Comparison of ENCODE assay signal across 8 cellular contexts in the genomic region with DNA sequence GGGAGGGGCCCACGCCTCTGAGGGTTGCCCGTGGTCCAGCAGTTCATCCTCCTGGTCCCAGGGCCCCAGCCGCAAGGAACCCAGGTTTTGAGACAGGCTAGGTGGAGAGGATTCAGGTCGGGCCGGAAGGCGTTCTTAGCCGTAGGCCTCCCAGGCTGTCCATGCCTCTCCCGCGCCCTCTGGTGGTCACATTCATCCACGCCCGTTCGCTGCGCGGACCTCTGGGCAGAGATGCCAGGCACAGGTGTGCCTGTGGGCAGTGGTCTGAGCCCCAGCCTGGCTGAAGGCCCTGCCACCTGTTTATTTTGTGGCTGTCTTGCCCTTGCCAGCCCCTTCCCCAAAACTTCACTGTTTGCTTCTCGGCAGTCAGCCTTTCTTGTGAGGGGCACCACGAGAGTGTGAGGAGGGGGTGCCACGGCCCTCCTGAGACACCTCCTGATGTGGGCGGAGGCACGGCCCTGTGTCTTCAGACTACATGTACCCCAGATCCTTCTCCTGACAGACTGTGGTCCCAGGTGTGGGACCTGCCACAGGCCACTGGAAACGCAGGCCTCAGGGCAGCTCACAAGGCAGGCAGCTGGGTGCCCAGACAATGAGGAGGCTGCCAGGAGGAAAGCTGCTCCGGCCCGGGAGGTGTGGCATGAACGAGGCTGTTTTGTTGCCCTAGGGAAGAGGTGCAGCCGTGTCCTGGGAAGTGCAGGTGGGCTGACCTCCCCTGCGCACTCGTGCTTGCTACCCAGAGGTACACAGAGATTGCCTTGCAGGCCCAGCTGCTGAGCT. TPM values are rescaled to one million over a fixed set of nuclear protein-coding genes. Genes with fewer than 3 reads are reported as not detected.
DNase-seq lines count a peak whose midpoint lies in the region; ATAC-seq, FAIRE-seq and TF ChIP-seq lines count a peak whose summit lies in the region.

No MANE protein-coding gene starts in this region.

- DNase-seq in GM06990 (ENCODE audit: extremely low read depth, insufficient read length) (peak; percentile 83), M059J (ENCODE audit: low read depth) (peak; percentile 66), SW480 (ENCODE audit: low spot score) (peak; percentile 59), cardiac muscle cell (ENCODE audit: low read depth in 1 of 2, low spot score in 1 of 2) (peak; percentile 80 to 90), psoas muscle (peak; percentile 85 to 92), urothelium cell line (ENCODE audit: low spot score) (peak; percentile 73)
- DNase-seq in activated naive CD4-positive, alpha-beta T cell treated with anti-CD3 and anti-CD28 coated beads, Interleukin-2, amount 50 U/mL, for 72 hours (ENCODE audit: low spot score in 2 of 2), result peak; percentile 87 to 91

- H3K4me3 ChIP-seq in GM06990 (replicated peaks; ENCODE audit: low read depth, low read length) (no peak overlapping the region), cardiac muscle cell (no peak overlapping the region), psoas muscle (no peak overlapping the region)

- H3K36me3 ChIP-seq in GM06990 (ENCODE audit: control insufficient read depth, insufficient read depth, low read length) (peaks cover 24% of the 10 kb centered on the region), cardiac muscle cell (no peaks in the 10 kb centered on the region), psoas muscle (ENCODE audit: insufficient read depth in 1 of 2, low read depth in 1 of 2) (peaks cover 0 to 34% of the 10 kb centered on the region in 2 donors)

- H3K27ac ChIP-seq in cardiac muscle cell (no peak overlapping the region), psoas muscle (no peak overlapping the region)

- peak; percentile 26 to 38 for ATAC-seq in activated naive CD4-positive, alpha-beta T cell treated with anti-CD3 and anti-CD28 coated beads, Interleukin-2, amount 50 U/mL, for 72 hours
- ATAC-seq in psoas muscle, result peak; percentile 29 to 62 (median 56)
- no peak for ATAC-seq in GM18873 (IDR thresholded peaks at IDR 0.05; ENCODE audit: low FRiP score, unreplicated experiment)

- H3K4me1 ChIP-seq in cardiac muscle cell (ENCODE audit: low read depth) (peaks cover 6% of the 10 kb centered on the region), psoas muscle (peaks cover 11% of the 10 kb centered on the region)

- H3K36me3 Mint-ChIP-seq in activated naive CD4-positive, alpha-beta T cell treated with anti-CD3 and anti-CD28 coated beads, Interleukin-2, amount 50 U/mL, for 72 hours, result no peaks in the 10 kb centered on the region

- intact Hi-C loops in psoas muscle (cut with DNase I), result loop anchor here (2.0 to 10.0 kb wide), 4 partner anchors 163 to 371 kb away; no protein-coding TSS in a partner anchor

- H3K27me3 ChIP-seq in GM06990 (replicated peaks; ENCODE audit: control insufficient read depth, insufficient read depth, low read length), result no peaks in the 10 kb centered on the region
- H3K27me3 ChIP-seq in cardiac muscle cell, result no peaks in the 10 kb centered on the region
- no peaks in the 10 kb centered on the region for H3K27me3 ChIP-seq in psoas muscle (ENCODE audit: insufficient read depth in 3 of 3, low read length in 2 of 3)

- TF ChIP-seq CTCF in GM06990 (IDR thresholded peaks at IDR 0.05; ENCODE audit: insufficient read depth, low read length, poor library complexity, severe bottlenecking), result peak; percentile 97
- peak; percentile 93 for TF ChIP-seq CTCF in cardiac muscle cell (IDR thresholded peaks at IDR 0.05; ENCODE audit: low read depth, low read length)
- peak; percentile 93 for TF ChIP-seq CTCF in psoas muscle (IDR thresholded peaks at IDR 0.05)

- FAIRE-seq in urothelium cell line (lab: Jason Lieb, UNC), result peak; percentile 83

- no peaks in the 10 kb centered on the region for H3K9me3 Mint-ChIP-seq in activated naive CD4-positive, alpha-beta T cell treated with anti-CD3 and anti-CD28 coated beads, Interleukin-2, amount 50 U/mL, for 72 hours

- 38 to 40% (median 40%) methylated on average over 25 to 26 of the region's 26 CpGs for WGBS in psoas muscle, 3 donors

- H3K27ac Mint-ChIP-seq in activated naive CD4-positive, alpha-beta T cell treated with anti-CD3 and anti-CD28 coated beads, Interleukin-2, amount 50 U/mL, for 72 hours, result peak overlapping the region; percentile 65 to 92

- H3K9me3 ChIP-seq in cardiac muscle cell (ENCODE audit: low read depth) (no peaks in the 10 kb centered on the region), psoas muscle (no peaks in the 10 kb centered on the region)

RNA-seq across cellular contexts. Expression of a gene that starts 5.0 kb away (rescaled TPM):
- total RNA-seq in M059J (2014; rRNA removed; shearing (Covaris generic)), result 1.5 and 3.9 TPM in 2 replicates
- total RNA-seq in activated naive CD4-positive, alpha-beta T cell treated with anti-CD3 and anti-CD28 coated beads, Interleukin-2, amount 50 U/mL, for 72 hours, result 10 to 100 TPM; 19.1 to 23.8 TPM
- total RNA-seq in cardiac muscle cell (4.6 and 14.1 TPM in 2 replicates), psoas muscle (1 to 10 TPM; 6.3 to 9.4 (median 8.3) TPM)
- polyA plus RNA-seq in cardiac muscle cell (7.2 and 8.8 TPM in 2 replicates), psoas muscle (1 to 10 TPM; 1.9 to 9.3 (median 3.6) TPM)

RNA-seq across cellular contexts. Expression of a gene that starts 54.2 kb away (rescaled TPM):
- total RNA-seq in M059J (2014; rRNA removed; shearing (Covaris generic)), result not detected in 2 replicates
- not detected for total RNA-seq in activated naive CD4-positive, alpha-beta T cell treated with anti-CD3 and anti-CD28 coated beads, Interleukin-2, amount 50 U/mL, for 72 hours
- total RNA-seq in cardiac muscle cell, result not detected in 2 replicates
- polyA plus RNA-seq in cardiac muscle cell, result not detected in 2 replicates
- not detected for total RNA-seq in psoas muscle
- polyA plus RNA-seq in psoas muscle, result not detected
